8 cellular contexts compared by ENCODE assay signal in genomic region chr6:106519460-106520394, GRCh38.
DNase-seq lines count a peak whose midpoint lies in the region; ATAC-seq, FAIRE-seq and TF ChIP-seq lines count a peak whose summit lies in the region.

No MANE protein-coding gene starts in this region.

- H3K36me3 ChIP-seq in SU-DHL-6 (ENCODE audit: low read length) (peaks cover 3% of the 10 kb centered on the region; the same call in 1 of the 2 replicates), left lung (peaks cover 0 to 6% of the 10 kb centered on the region in 2 donors)

- H3K27ac ChIP-seq in SU-DHL-6 (ENCODE audit: low read depth, low read length) (peak overlapping the region; percentile 95), left lung (peak overlapping the region; percentile 53 to 91)

- POLR2A ChIA-PET in AG04449 (lab: Yijun Ruan, JAX): interaction anchor here (0.5 to 1.6 kb wide), 3 partner anchors 9 to 655 kb away, joined by 3 to 5 read pairs (median 3); no protein-coding TSS in a partner anchor
- POLR2A ChIA-PET in activated naive CD8-positive, alpha-beta T cell treated with anti-CD3 and anti-CD28 coated beads, Interleukin-2, amount 10 ng/mL, durations not matched to agents 7 days and 5 days (lab: Charles Lee): interaction anchor here (0.5 to 8.8 kb wide), 9 partner anchors 8 to 1303 kb away, joined by 3 to 210 read pairs (median 3); partner anchors contain the start of gene ATG5

- peak overlapping the region; percentile 93 for H3K4me2 ChIP-seq in SU-DHL-6 (ENCODE audit: low read depth, low read length, poor library complexity, severe bottlenecking)

- peak; percentile 84 for DNase-seq in AG04449 (ENCODE audit: low read depth, low spot score)
- DNase-seq in GM19239 (ENCODE audit: insufficient read length, low spot score): no peak
- peak; percentile 71 for DNase-seq in activated naive CD8-positive, alpha-beta T cell treated with anti-CD3 and anti-CD28 coated beads, Interleukin-2, amount 10 ng/mL, durations not matched to agents 7 days and 5 days
- DNase-seq in left lung: peak; percentile 68 to 83
- DNase-seq in stimulated activated naive CD4-positive, alpha-beta T cell (lab: John Stamatoyannopoulos, UW): peak; percentile 45 to 79 (median 66)
- DNase-seq in NCI-H748 (lab: John Stamatoyannopoulos, UW; ENCODE audit: unreplicated experiment): no peak

- H3K9me3 ChIP-seq in SU-DHL-6 (ENCODE audit: insufficient read depth, low read length) (no peaks in the 10 kb centered on the region), left lung (no peaks in the 10 kb centered on the region)

- H3K9me3 Mint-ChIP-seq in activated naive CD8-positive, alpha-beta T cell treated with anti-CD3 and anti-CD28 coated beads, Interleukin-2, amount 10 ng/mL, durations not matched to agents 7 days and 5 days: no peaks in the 10 kb centered on the region

- no peaks in the 10 kb centered on the region for H4K20me1 ChIP-seq in SU-DHL-6 (ENCODE audit: low read depth, low read length)

- no peak overlapping the region for H2AFZ ChIP-seq in SU-DHL-6 (ENCODE audit: low read depth, low read length, severe bottlenecking)

- H3K4me1 Mint-ChIP-seq in activated naive CD8-positive, alpha-beta T cell treated with anti-CD3 and anti-CD28 coated beads, Interleukin-2, amount 10 ng/mL, durations not matched to agents 7 days and 5 days: peaks cover 59% of the 10 kb centered on the region

- H3K79me2 ChIP-seq in SU-DHL-6 (ENCODE audit: insufficient read depth, low read length): peaks cover 91% of the 10 kb centered on the region

- ATAC-seq in HG03378 (IDR thresholded peaks at IDR 0.05; ENCODE audit: unreplicated experiment): peak; percentile 46
- ATAC-seq in activated naive CD8-positive, alpha-beta T cell treated with anti-CD3 and anti-CD28 coated beads, Interleukin-2, amount 10 ng/mL, durations not matched to agents 7 days and 5 days (ENCODE audit: low read depth): peak; percentile 55
- peak; percentile 68 for ATAC-seq in left lung

- peak; percentile 97 for FAIRE-seq in GM19239 (lab: Jason Lieb, UNC)

- H3K36me3 Mint-ChIP-seq in activated naive CD8-positive, alpha-beta T cell treated with anti-CD3 and anti-CD28 coated beads, Interleukin-2, amount 10 ng/mL, durations not matched to agents 7 days and 5 days: peaks cover 8% of the 10 kb centered on the region

- CTCF ChIA-PET in AG04449 (lab: Yijun Ruan, JAX): interaction anchor here (0.8 to 1.4 kb wide), 3 partner anchors 14 to 46 kb away, joined by 3 to 6 read pairs (median 3); no protein-coding TSS in a partner anchor

- H3K9me2 ChIP-seq in SU-DHL-6 (replicated peaks; ENCODE audit: insufficient read depth, low read length): no peaks in the 10 kb centered on the region

- peaks cover 5 to 96% of the 10 kb centered on the region in 2 donors for H3K4me1 ChIP-seq in left lung

- H3F3A ChIP-seq in SU-DHL-6 (ENCODE audit: insufficient read depth): peaks cover 75% of the 10 kb centered on the region

- no peaks in the 10 kb centered on the region for H3K27me3 Mint-ChIP-seq in activated naive CD8-positive, alpha-beta T cell treated with anti-CD3 and anti-CD28 coated beads, Interleukin-2, amount 10 ng/mL, durations not matched to agents 7 days and 5 days

- H3K9ac ChIP-seq in SU-DHL-6 (ENCODE audit: low read length): peak overlapping the region; percentile 65

- peak overlapping the region; percentile 99 for H3K27ac Mint-ChIP-seq in activated naive CD8-positive, alpha-beta T cell treated with anti-CD3 and anti-CD28 coated beads, Interleukin-2, amount 10 ng/mL, durations not matched to agents 7 days and 5 days

- intact Hi-C loops in left lung (cut with DNase I): no loop called here

- H3K27me3 ChIP-seq in SU-DHL-6 (ENCODE audit: low read length): no peaks in the 10 kb centered on the region
- H3K27me3 ChIP-seq in left lung: no peaks in the 10 kb centered on the region

- H3K4me3 ChIP-seq in AG04449 (ENCODE audit: low read depth, low read length): peak overlapping the region; percentile 48
- peak overlapping the region; percentile 52 for H3K4me3 ChIP-seq in SU-DHL-6 (ENCODE audit: insufficient read depth, low read length, poor library complexity, severe bottlenecking)
- H3K4me3 ChIP-seq in left lung: peak overlapping the region in 1 of 2 donors; percentile 31

- TF ChIP-seq CTCF in AG04449 (IDR thresholded peaks at IDR 0.05; ENCODE audit: insufficient read depth, low read length, missing control alignments) (no peak), SU-DHL-6 (IDR thresholded peaks at IDR 0.05; ENCODE audit: insufficient read depth, low read length, poor library complexity, severe bottlenecking) (no peak), left lung (IDR thresholded peaks at IDR 0.05) (no peak)

- H3K4me3 Mint-ChIP-seq in activated naive CD8-positive, alpha-beta T cell treated with anti-CD3 and anti-CD28 coated beads, Interleukin-2, amount 10 ng/mL, durations not matched to agents 7 days and 5 days: peak overlapping the region; percentile 94

Comparison
In these comparisons a context has a peak if more than half of its experiments do, and no peak if none do; other contexts are left out.
1. DNase-seq: peak in AG04449 (single experiment), activated naive CD8-positive, alpha-beta T cell treated with anti-CD3 and anti-CD28 coated beads, Interleukin-2, amount 10 ng/mL, durations not matched to agents 7 days and 5 days (single experiment), left lung (2 of 2) and stimulated activated naive CD4-positive, alpha-beta T cell (6 of 6); none in GM19239 (single experiment) and NCI-H748 (single experiment).
2. Peak in every context shown above with its lines, with median percentiles within 50 percentile points of each other: ATAC-seq.